In genomic region chr19:30646806-30647205, GRCh38 we compare ENCODE assay signal across 26 cellular contexts.
"Had no signal": no experiment of that assay in that cellular context is flagged by ENCODE, and none has a peak within 500 bp of the region (broad histone marks: within the 10 kb centered on the region; RNA-seq: fewer than 3 reads in every experiment).

No MANE protein-coding gene starts in this region.

- H3K9me3 Mint-ChIP-seq: naive thymus-derived CD4-positive, alpha-beta T cell; natural killer cell; stimulated activated effector memory CD8-positive, alpha-beta T cell treated with anti-CD3 and anti-CD28 coated beads, Interleukin-12 subunit alpha, Interleukin-12 subunit beta, amount 100 ng/mL, for 72 hours; stimulated activated naive CD8-positive, alpha-beta T cell treated with anti-CD3 and anti-CD28 coated beads, Interleukin-15, Interleukin-2, amounts not matched to agents 100 ng/mL and 50 ng/mL, for 24 hours; type B pancreatic cell had no signal

- H3K27me3 ChIP-seq: pancreas, right lobe of liver, thyroid gland had no signal

- H3K27ac Mint-ChIP-seq: naive thymus-derived CD4-positive, alpha-beta T cell; natural killer cell; nephron; stimulated activated effector memory CD8-positive, alpha-beta T cell treated with anti-CD3 and anti-CD28 coated beads, Interleukin-12 subunit alpha, Interleukin-12 subunit beta, amount 100 ng/mL, for 72 hours; stimulated activated naive B cell treated with anti-CD40 and anti-IgM and Interleukin-4, amounts not matched to agents 10 μg/mL and 1 μg/mL and 100 μg/mL, for 72 hours; stimulated activated naive CD8-positive, alpha-beta T cell treated with anti-CD3 and anti-CD28 coated beads, Interleukin-15, Interleukin-2, amounts not matched to agents 100 ng/mL and 50 ng/mL, for 24 hours; type B pancreatic cell had no signal

- H3K36me3 ChIP-seq: neutrophil, pancreas, prostate gland, right lobe of liver, sigmoid colon, stomach, thoracic aorta, thyroid gland, transverse colon, upper lobe of right lung, uterus had no signal

- H3K9me3 ChIP-seq: neutrophil, pancreas, prostate gland, right lobe of liver, sigmoid colon, stomach, thoracic aorta, thyroid gland, transverse colon, upper lobe of right lung, uterus had no signal

- H3K4me3 Mint-ChIP-seq: naive thymus-derived CD4-positive, alpha-beta T cell; natural killer cell; nephron; stimulated activated effector memory CD8-positive, alpha-beta T cell treated with anti-CD3 and anti-CD28 coated beads, Interleukin-12 subunit alpha, Interleukin-12 subunit beta, amount 100 ng/mL, for 72 hours; stimulated activated naive B cell treated with anti-CD40 and anti-IgM and Interleukin-4, amounts not matched to agents 10 μg/mL and 1 μg/mL and 100 μg/mL, for 72 hours; stimulated activated naive CD8-positive, alpha-beta T cell treated with anti-CD3 and anti-CD28 coated beads, Interleukin-15, Interleukin-2, amounts not matched to agents 100 ng/mL and 50 ng/mL, for 24 hours; type B pancreatic cell had no signal

- H3K4me1 Mint-ChIP-seq: naive thymus-derived CD4-positive, alpha-beta T cell; natural killer cell; stimulated activated effector memory CD8-positive, alpha-beta T cell treated with anti-CD3 and anti-CD28 coated beads, Interleukin-12 subunit alpha, Interleukin-12 subunit beta, amount 100 ng/mL, for 72 hours; stimulated activated naive B cell treated with anti-CD40 and anti-IgM and Interleukin-4, amounts not matched to agents 10 μg/mL and 1 μg/mL and 100 μg/mL, for 72 hours had no signal

- H3K36me3 Mint-ChIP-seq: naive thymus-derived CD4-positive, alpha-beta T cell; natural killer cell; stimulated activated effector memory CD8-positive, alpha-beta T cell treated with anti-CD3 and anti-CD28 coated beads, Interleukin-12 subunit alpha, Interleukin-12 subunit beta, amount 100 ng/mL, for 72 hours; stimulated activated naive B cell treated with anti-CD40 and anti-IgM and Interleukin-4, amounts not matched to agents 10 μg/mL and 1 μg/mL and 100 μg/mL, for 72 hours; type B pancreatic cell had no signal

- DNase-seq: naive thymus-derived CD4-positive, alpha-beta T cell; natural killer cell; pancreas; retina; right cardiac atrium; right lobe of liver; small intestine; stimulated activated CD4-positive, alpha-beta T cell treated with anti-CD3 and anti-CD28 coated beads, Interleukin-15, amount 100 ng/mL, for 24 hours; stimulated activated CD4-positive, alpha-beta T cell treated with anti-CD3 and anti-CD28 coated beads, Interleukin-2, amount 100 ng/mL, for 24 hours; stimulated activated CD4-positive, alpha-beta T cell treated with anti-CD3 and anti-CD28 coated beads, Interleukin-2, amount 100 ng/mL, for 48 hours; stimulated activated CD4-positive, alpha-beta T cell treated with anti-CD3 and anti-CD28 coated beads, Interleukin-4, amount 100 ng/mL, for 24 hours; stimulated activated naive B cell treated with anti-CD40 and anti-IgM and Interleukin-4, amounts not matched to agents 10 μg/mL and 1 μg/mL and 100 μg/mL, for 72 hours; stimulated activated naive CD4-positive, alpha-beta T cell treated with Interleukin-2 at 50 U/mL for 16 hours; stomach; thyroid gland; transverse colon; upper lobe of right lung; uterus had no signal

- H3K4me3 ChIP-seq: pancreas, prostate gland, right lobe of liver, sigmoid colon, stomach, thoracic aorta, thyroid gland, transverse colon, upper lobe of right lung, uterus had no signal

- H3K27ac ChIP-seq: neutrophil, pancreas, prostate gland, right lobe of liver, sigmoid colon, stomach, thoracic aorta, thyroid gland, transverse colon, upper lobe of right lung, uterus had no signal

- H3K4me1 ChIP-seq: prostate gland, sigmoid colon, transverse colon, upper lobe of right lung, uterus had no signal
